9 cellular contexts compared by ENCODE assay signal in genomic region chr10:69333205-69333604, GRCh38. TPM values are rescaled to one million over a fixed set of nuclear protein-coding genes. Genes with fewer than 3 reads are reported as not detected.
DNase-seq lines count a peak whose midpoint lies in the region; ATAC-seq and TF ChIP-seq lines count a peak whose summit lies in the region.
"Had no signal": no experiment of that assay in that cellular context is flagged by ENCODE, and none has a peak within 500 bp of the region (broad histone marks: within the 10 kb centered on the region; RNA-seq: fewer than 3 reads in every experiment).

No MANE protein-coding gene starts in this region.

- dilution Hi-C loops in IMR-90 (cut with HindIII; ENCODE audit: low sequenced_read_pairs, unreplicated experiment) = no loop called here

- TF ChIP-seq CTCF in IMR-90 (conservative IDR thresholded peaks at IDR 0.05; ENCODE audit: low read depth, low read length) (0 out of 2 replicates have a peak, but pooled peaks have one; percentile 23), left lung (IDR thresholded peaks at IDR 0.05) (no peak), transverse colon (IDR thresholded peaks at IDR 0.05) (peak in 3 of 5 experiments; percentile 17 to 33 (median 25)), ovary (IDR thresholded peaks at IDR 0.05) (no peak)

- POLR2A ChIA-PET in IMR-90 (lab: Charles Lee; ENCODE audit: unreplicated experiment) = no interaction called here

- H2BK5ac ChIP-seq in IMR-90 (ENCODE audit: low read depth, low read length, poor library complexity, severe bottlenecking) = no peak overlapping the region

- H3K36me3 ChIP-seq in IMR-90 (ENCODE audit: control insufficient read depth, insufficient read depth, low read length) (peaks cover 2% of the 10 kb centered on the region), left lung (peaks cover 0 to 16% of the 10 kb centered on the region in 2 donors), transverse colon (no peaks in the 10 kb centered on the region), ovary (no peaks in the 10 kb centered on the region)

- peaks cover 66% of the 10 kb centered on the region for H4K20me1 ChIP-seq in IMR-90 (ENCODE audit: insufficient read depth, low read length)

- peaks cover 49% of the 10 kb centered on the region for H3K9me1 ChIP-seq in IMR-90 (ENCODE audit: insufficient read depth, low read length)

- TF ChIP-seq EP300 in transverse colon (IDR thresholded peaks at IDR 0.05; ENCODE audit: low read depth) (no peak), ovary (IDR thresholded peaks at IDR 0.05) (no peak)

- in situ Hi-C loops in IMR-90 (cut with MboI; ENCODE audit: low sequenced_read_pairs) = no loop called here
- in situ Hi-C loops in transverse colon (cut with MboI; ENCODE audit: low pct_ligation_motif_present in 1 of 4, low pct_unique_long_range_greater_than_20kb in 1 of 4, low sequenced_read_pairs in 3 of 4) = no loop called here

- H2BK15ac ChIP-seq in IMR-90 (ENCODE audit: low read depth, low read length) = no peak overlapping the region; the same call in 2 of the 3 replicates

- peak overlapping the region; percentile 26 for H2AK9ac ChIP-seq in IMR-90 (replicated peaks; ENCODE audit: low read depth, low read length, poor library complexity)

- peak overlapping the region; percentile 8 for H2AFZ ChIP-seq in IMR-90 (replicated peaks; ENCODE audit: low read length, poor library complexity)

- H3K9ac ChIP-seq in IMR-90 (ENCODE audit: low read depth, low read length) = no peak overlapping the region

- peaks cover 41 to 84% of the 10 kb centered on the region in 2 experiments for H3K79me1 ChIP-seq in IMR-90 (ENCODE audit: low read depth in 1 of 2, low read length in 2 of 2)

- H2AK5ac ChIP-seq in IMR-90 (ENCODE audit: low read depth, low read length) = no peak overlapping the region

- H3K9me3 ChIP-seq in IMR-90 (ENCODE audit: control insufficient read depth, insufficient read depth, low read length) (no peaks in the 10 kb centered on the region), left lung (no peaks in the 10 kb centered on the region), transverse colon (no peaks in the 10 kb centered on the region), ovary (no peaks in the 10 kb centered on the region)

- no peak for TF ChIP-seq RAD21 in IMR-90 (IDR thresholded peaks at IDR 0.05; ENCODE audit: low read length)

- intact Hi-C loops in IMR-90 (cut with micrococcal nuclease) = no loop called here
- intact Hi-C loops in left lung (cut with DNase I) = no loop called here
- intact Hi-C loops in transverse colon (cut with DNase I; ENCODE audit: low total_unique reads) = no loop called here
- intact Hi-C loops in ovary (cut with DNase I) = no loop called here

- no peak overlapping the region for H4K5ac ChIP-seq in IMR-90 (ENCODE audit: low read depth, low read length)

- H4K8ac ChIP-seq in IMR-90 (ENCODE audit: low read depth in 2 of 2, low read length in 2 of 2) = no peak overlapping the region

- peak overlapping the region; percentile 19; the same call in 1 of the 2 replicates for H3K14ac ChIP-seq in IMR-90 (replicated peaks; ENCODE audit: low read depth, low read length)

- H3K4me1 ChIP-seq in IMR-90 (ENCODE audit: control insufficient read depth, insufficient read depth, low read length) (peaks cover 19% of the 10 kb centered on the region), left lung (peaks cover 62 to 97% of the 10 kb centered on the region in 2 donors), transverse colon (peaks cover 39 to 81% (median 52%) of the 10 kb centered on the region in 4 donors), ovary (ENCODE audit: insufficient read depth) (peaks cover 22% of the 10 kb centered on the region)

- H3K27me3 ChIP-seq in IMR-90 (ENCODE audit: control insufficient read depth, insufficient read depth, low read length) (no peaks in the 10 kb centered on the region), left lung (no peaks in the 10 kb centered on the region), transverse colon (no peaks in the 10 kb centered on the region), ovary (no peaks in the 10 kb centered on the region)

- H3K18ac ChIP-seq in IMR-90 (ENCODE audit: low read depth, low read length) = no peak overlapping the region

- no peak overlapping the region; the same call in 1 of the 2 replicates for H4K91ac ChIP-seq in IMR-90 (ENCODE audit: insufficient read depth, low read depth, low read length)

- TF ChIP-seq POLR2A in IMR-90 (IDR thresholded peaks at IDR 0.05; ENCODE audit: low read depth, low read length) (no peak), transverse colon (IDR thresholded peaks at IDR 0.05) (no peak), ovary (IDR thresholded peaks at IDR 0.05) (no peak)

- H3K4me3 ChIP-seq in IMR-90 (ENCODE audit: insufficient read depth, low read depth, low read length) (no peak overlapping the region), left lung (no peak overlapping the region), transverse colon (no peak overlapping the region), ovary (no peak overlapping the region)

- H2BK20ac ChIP-seq in IMR-90 (ENCODE audit: low read depth, low read length) = no peak overlapping the region

- no TSS peak for BruUV-seq in IMR-90 (replicated peaks; lab: Mats Ljungman, UMichigan)

- H3K23ac ChIP-seq in IMR-90 (ENCODE audit: low read depth, low read length) = peak overlapping the region; percentile 49; the same call in 1 of the 2 replicates

- CTCF ChIA-PET in IMR-90 (lab: Yijun Ruan, JAX) = no interaction called here

- DNase-seq in IMR-90 (no peak), dedifferentiated amniotic fluid mesenchymal stem cell (ENCODE audit: extremely low spot score) (peak; percentile 43), left lung (peak in 1 of 2 donors; percentile 77), transverse colon (no peak), ovary (no peak)
- DNase-seq in activated naive CD4-positive, alpha-beta T cell treated with Interleukin-2 at 50 U/mL for 16 hours = no peak
- DNase-seq: activated effector memory CD4-positive, alpha-beta T cell treated with Interleukin-2 at 50 U/mL for 16 hours had no signal

- H3K27ac ChIP-seq in IMR-90 (ENCODE audit: insufficient read depth, low read length) (no peak overlapping the region), left lung (peak overlapping the region; percentile 74 to 84), transverse colon (peak overlapping the region; percentile 52 to 83 (median 58)), ovary (no peak overlapping the region)

- no peak overlapping the region for H3K4me2 ChIP-seq in IMR-90 (ENCODE audit: low read depth, low read length)

- WGBS in IMR-90 (ENCODE audit: extremely low coverage in 2 of 2, insufficient read length in 1 of 2), 2 experiments = 50% methylated on average over 2 of the region's 3 CpGs; no CpG with 5 or more reads in 1 of the 2 experiments
- WGBS in transverse colon (ENCODE audit: low coverage in 1 of 2), 2 donors = 58% methylated on average over 3 of the region's 3 CpGs; no CpG with 5 or more reads in 1 of the 2 donors
- 50 to 62% (median 53%) methylated on average over 3 of the region's 3 CpGs for WGBS in ovary, 3 donors

- H2BK120ac ChIP-seq in IMR-90 (ENCODE audit: low read depth, low read length) = no peak overlapping the region

- ATAC-seq in IMR-90 (ENCODE audit: low read depth) (peak; percentile 37; the same call in 1 of the 2 replicates), left lung (peak; percentile 67), GM19351 (IDR thresholded peaks at IDR 0.05; ENCODE audit: unreplicated experiment) (no peak), HG02852 (IDR thresholded peaks at IDR 0.05; ENCODE audit: unreplicated experiment) (no peak)

- H3K56ac ChIP-seq in IMR-90 (ENCODE audit: extremely low read depth, insufficient read depth, low read length) = no peak overlapping the region

- 0 out of 2 replicates have a peak overlapping the region, but pooled peaks have one; percentile 1 for H3K4ac ChIP-seq in IMR-90 (ENCODE audit: low read depth, low read length)

TF ChIP-seq in IMR-90, 13 proteins besides CTCF, POLR2A, EP300 and RAD21 (continues in another document):
- no peak for TF ChIP-seq BHLHE40 (IDR thresholded peaks at IDR 0.05; ENCODE audit: low read depth, low read length)
- no peak for TF ChIP-seq CEBPB (IDR thresholded peaks at IDR 0.05; ENCODE audit: low read depth, low read length)
- TF ChIP-seq RCOR1 (IDR thresholded peaks at IDR 0.05; ENCODE audit: insufficient replicate concordance, low read length) = no peak
- TF ChIP-seq, protein P1, sequence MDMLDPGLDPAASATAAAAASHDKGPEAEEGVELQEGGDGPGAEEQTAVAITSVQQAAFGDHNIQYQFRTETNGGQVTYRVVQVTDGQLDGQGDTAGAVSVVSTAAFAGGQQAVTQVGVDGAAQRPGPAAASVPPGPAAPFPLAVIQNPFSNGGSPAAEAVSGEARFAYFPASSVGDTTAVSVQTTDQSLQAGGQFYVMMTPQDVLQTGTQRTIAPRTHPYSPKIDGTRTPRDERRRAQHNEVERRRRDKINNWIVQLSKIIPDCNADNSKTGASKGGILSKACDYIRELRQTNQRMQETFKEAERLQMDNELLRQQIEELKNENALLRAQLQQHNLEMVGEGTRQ (IDR thresholded peaks at IDR 0.05; ENCODE audit: low read depth, low read length) = no peak
- TF ChIP-seq NFE2L2 (IDR thresholded peaks at IDR 0.05; ENCODE audit: low read depth, low read length) = no peak
- TF ChIP-seq FOS (IDR thresholded peaks at IDR 0.05; ENCODE audit: low read depth, low read length) = no peak
- TF ChIP-seq RFX5 (IDR thresholded peaks at IDR 0.05; ENCODE audit: low read depth, low read length) = no peak
- no peak for TF ChIP-seq MXI1 (IDR thresholded peaks at IDR 0.05; ENCODE audit: borderline replicate concordance, low read depth, low read length)
- TF ChIP-seq CHD1 (IDR thresholded peaks at IDR 0.05; ENCODE audit: low read depth, low read length) = no peak
- TF ChIP-seq, protein P2, sequence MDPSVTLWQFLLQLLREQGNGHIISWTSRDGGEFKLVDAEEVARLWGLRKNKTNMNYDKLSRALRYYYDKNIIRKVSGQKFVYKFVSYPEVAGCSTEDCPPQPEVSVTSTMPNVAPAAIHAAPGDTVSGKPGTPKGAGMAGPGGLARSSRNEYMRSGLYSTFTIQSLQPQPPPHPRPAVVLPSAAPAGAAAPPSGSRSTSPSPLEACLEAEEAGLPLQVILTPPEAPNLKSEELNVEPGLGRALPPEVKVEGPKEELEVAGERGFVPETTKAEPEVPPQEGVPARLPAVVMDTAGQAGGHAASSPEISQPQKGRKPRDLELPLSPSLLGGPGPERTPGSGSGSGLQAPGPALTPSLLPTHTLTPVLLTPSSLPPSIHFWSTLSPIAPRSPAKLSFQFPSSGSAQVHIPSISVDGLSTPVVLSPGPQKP (IDR thresholded peaks at IDR 0.05; ENCODE audit: borderline replicate concordance, low read depth, low read length) = no peak
- TF ChIP-seq SMC3 (IDR thresholded peaks at IDR 0.05; ENCODE audit: low read depth, low read length) = no peak
- TF ChIP-seq MAZ (IDR thresholded peaks at IDR 0.05; ENCODE audit: borderline replicate concordance, low read depth, low read length) = no peak

RNA-seq across cellular contexts. Expression of gene HK1, which starts 54.9 kb away (rescaled TPM):
- total RNA-seq in IMR-90 (2012; rRNA removed) (90.5 and 107 TPM in 2 replicates), left lung (100 to 1,000 TPM in 1 of 2 donors, 10 to 100 TPM in 1; 88.8 to 126 TPM), transverse colon (10 to 100 TPM; 27.3 to 69.9 (median 54.0) TPM), ovary (10 to 100 TPM; 12.8 to 40.2 (median 35.8) TPM)
- polyA plus RNA-seq in IMR-90 (2012; rRNA removed) (47.7 and 53.7 TPM in 2 replicates), ovary (10 to 100 TPM; 19.9 to 63.1 TPM)
- polyA plus RNA-seq in IMR-90 (2012; cell fraction: cytosol; rRNA removed) = 31.0 and 34.7 TPM in 2 replicates
- polyA plus RNA-seq in IMR-90 (2012; cell fraction: nucleus; rRNA removed; ENCODE audit: low replicate concordance) = 30.4 and 36.1 TPM in 2 replicates

Comparison
In these comparisons a context has a peak if more than half of its experiments do, and no peak if none do; other contexts are left out.
1. ATAC-seq: peak in IMR-90 (single experiment) and left lung (single experiment); none in GM19351 (single experiment) and HG02852 (single experiment).
2. H3K27ac ChIP-seq: peak in left lung (2 of 2) and transverse colon (4 of 4); none in IMR-90 (single experiment) and ovary (0 of 2).
3. CTCF ChIP-seq: peak in IMR-90 (single experiment) and transverse colon (3 of 5); none in left lung (0 of 2) and ovary (0 of 3).